ENCODE assay signal across 8 cellular contexts in the genomic region with DNA sequence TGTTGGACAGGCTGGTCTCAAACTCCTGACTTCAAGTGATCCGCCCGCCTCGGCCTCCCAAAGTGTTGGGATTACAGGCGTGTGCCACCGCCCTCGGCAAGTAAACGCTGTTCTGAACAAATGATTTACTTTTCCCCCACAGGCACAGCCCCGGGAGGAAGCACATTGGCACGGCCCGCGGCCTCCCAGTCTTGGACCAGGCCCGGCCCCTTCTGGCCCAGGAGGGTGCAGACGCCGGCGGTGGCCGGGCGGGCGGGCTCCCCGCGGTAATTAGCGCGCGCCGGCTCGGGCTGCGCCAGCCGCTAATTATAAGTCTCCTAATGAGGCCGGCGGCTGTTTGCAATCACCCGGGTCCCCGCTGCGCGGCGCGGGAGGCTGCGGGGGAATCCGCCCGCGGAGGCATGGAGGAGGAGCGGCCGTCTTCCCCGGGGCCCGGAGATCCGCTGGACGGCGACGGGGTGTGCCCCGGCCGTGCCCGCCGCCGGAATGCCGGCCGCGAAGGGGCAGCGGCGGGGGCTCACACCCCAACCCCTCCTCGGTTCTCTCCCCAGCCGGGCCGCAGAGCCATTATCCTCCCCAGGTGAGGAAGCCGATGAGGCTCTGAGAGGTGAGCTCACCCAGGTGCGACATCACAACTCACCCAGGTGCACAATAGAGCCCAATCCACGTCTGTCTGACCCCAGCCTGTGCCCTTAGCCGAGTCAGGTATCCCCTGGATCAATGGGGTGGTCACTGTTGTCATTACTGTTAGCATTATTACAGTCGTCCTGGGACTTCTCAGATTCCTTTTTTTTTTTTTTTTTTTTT. TPM values are rescaled to one million over a fixed set of nuclear protein-coding genes. Genes with fewer than 3 reads are reported as not detected.
DNase-seq lines count a peak whose midpoint lies in the region; ATAC-seq and TF ChIP-seq lines count a peak whose summit lies in the region.

No MANE protein-coding gene starts in this region.

- H3K36me3 Mint-ChIP-seq in memory B cell, result peaks cover 2% of the 10 kb centered on the region

- no peaks in the 10 kb centered on the region for H3K9me3 Mint-ChIP-seq in memory B cell

- H3K9me2 ChIP-seq in DOHH2 (replicated peaks; ENCODE audit: control insufficient read depth, low read length), result no peaks in the 10 kb centered on the region

- DNase-seq in NCI-H1105 treated with DMSO at 0.1 percent for 48 hours (lab: John Stamatoyannopoulos, UW) (peak; percentile 71), dermis blood vessel endothelial cell (peak; percentile 46), memory B cell (ENCODE audit: low spot score in 2 of 2) (peak; percentile 59 to 68), SW 1271 (lab: John Stamatoyannopoulos, UW) (no peak)
- peak; percentile 56 to 57 for DNase-seq in activated CD4-positive, alpha-beta T cell treated with anti-CD3 and anti-CD28 coated beads for 4 hours
- DNase-seq in stimulated activated CD4-positive, alpha-beta T cell treated with anti-CD3 and anti-CD28 coated beads, TNF-alpha, amount 100 ng/mL, for 4 hours (ENCODE audit: low read depth in 3 of 3), result peak; percentile 33 to 43 (median 40)

- H3K27ac ChIP-seq in DOHH2 (ENCODE audit: low read depth, low read length), result no peak overlapping the region

- peaks cover 5% of the 10 kb centered on the region for H3K36me3 ChIP-seq in DOHH2 (ENCODE audit: control insufficient read depth, low read length)

- peak overlapping the region; percentile 55 for H3K4me2 ChIP-seq in DOHH2 (ENCODE audit: low read length)

- peaks cover 37% of the 10 kb centered on the region for H3K4me1 ChIP-seq in DOHH2 (ENCODE audit: control insufficient read depth, low read length)

- no peaks in the 10 kb centered on the region for H3K9me3 ChIP-seq in DOHH2 (ENCODE audit: control insufficient read depth, insufficient read depth, low read length)

- TF ChIP-seq CTCF in DOHH2 (IDR thresholded peaks at IDR 0.05; ENCODE audit: low read depth, low read length, poor library complexity, severe bottlenecking), result peak; percentile 28

- peaks cover 20% of the 10 kb centered on the region for H3K27me3 ChIP-seq in DOHH2 (ENCODE audit: control insufficient read depth, low read length)

- no peak overlapping the region for H3K27ac Mint-ChIP-seq in memory B cell

- H3F3A ChIP-seq in DOHH2 (ENCODE audit: control insufficient read depth, insufficient read depth), result peaks cover 3% of the 10 kb centered on the region; the same call in 1 of the 2 replicates

- ATAC-seq in memory B cell (ENCODE audit: low read depth) (peak; percentile 36), GM21447 (IDR thresholded peaks at IDR 0.05; ENCODE audit: unreplicated experiment) (no peak)

- H3K4me3 ChIP-seq in DOHH2 (ENCODE audit: low read length), result peak overlapping the region; percentile 60

- peaks cover 21% of the 10 kb centered on the region for H3K4me1 Mint-ChIP-seq in memory B cell

- H3K27me3 Mint-ChIP-seq in memory B cell, result no peaks in the 10 kb centered on the region

- peaks cover 11% of the 10 kb centered on the region for H3K79me2 ChIP-seq in DOHH2 (ENCODE audit: control insufficient read depth, low read length)

- H4K20me1 ChIP-seq in DOHH2 (ENCODE audit: control insufficient read depth, insufficient read depth, low read depth, low read length), result no peaks in the 10 kb centered on the region

- peak overlapping the region; percentile 79 for H3K4me3 Mint-ChIP-seq in memory B cell

RNA-seq across cellular contexts. Expression of a gene that starts 3.3 kb away (rescaled TPM):
- total RNA-seq in dermis blood vessel endothelial cell, result 28.6 and 35.2 TPM in 2 replicates

RNA-seq across cellular contexts. Expression of a gene that starts 50.4 kb away (rescaled TPM):
- 118 and 308 TPM in 2 replicates for total RNA-seq in dermis blood vessel endothelial cell

RNA-seq across cellular contexts. Expression of a gene that starts 55.6 kb away (rescaled TPM):
- 30.3 and 34.9 TPM in 2 replicates for total RNA-seq in dermis blood vessel endothelial cell

RNA-seq across cellular contexts. Expression of a gene that starts 55.9 kb away (rescaled TPM):
- total RNA-seq in dermis blood vessel endothelial cell, result 0.17 TPM in 1 of 2 replicates, not detected in the other

Comparison
In these comparisons a context has a peak if more than half of its experiments do, and no peak if none do; other contexts are left out.
1. DNase-seq: peak in NCI-H1105 treated with DMSO at 0.1 percent for 48 hours (single experiment), activated CD4-positive, alpha-beta T cell treated with anti-CD3 and anti-CD28 coated beads for 4 hours (2 of 2), dermis blood vessel endothelial cell (single experiment), memory B cell (2 of 2) and stimulated activated CD4-positive, alpha-beta T cell treated with anti-CD3 and anti-CD28 coated beads, TNF-alpha, amount 100 ng/mL, for 4 hours (3 of 3); none in SW 1271 (0 of 2).